In genomic region chr2:151241224-151241623, GRCh38 we compare ENCODE assay signal across 17 cellular contexts.
"Had no signal": no experiment of that assay in that cellular context is flagged by ENCODE, and none has a peak within 500 bp of the region (broad histone marks: within the 10 kb centered on the region; RNA-seq: fewer than 3 reads in every experiment).

No MANE protein-coding gene starts in this region.

- H3K27ac Mint-ChIP-seq: activated CD4-positive, alpha-beta memory T cell treated with anti-CD3 and anti-CD28 coated beads, Interleukin-2, amount 10 ng/mL, durations not matched to agents 7 days and 5 days; activated CD4-positive, alpha-beta T cell treated with anti-CD3 and anti-CD28 coated beads for 36 hours; activated T-cell treated with anti-CD3 and anti-CD28 coated beads, Interleukin-2, amount 50 U/mL, for 72 hours; nephron progenitor cell; stimulated activated naive B cell treated with anti-CD40 and anti-IgM and Interleukin-4, amounts not matched to agents 10 μg/mL and 1 μg/mL and 100 μg/mL, for 72 hours had no signal

- H3K27me3 ChIP-seq: heart left ventricle, right lobe of liver, transverse colon had no signal

- H3K9me3 ChIP-seq: psoas muscle, right lobe of liver, transverse colon had no signal

- H3K36me3 ChIP-seq: heart left ventricle, left ventricle myocardium inferior, right lobe of liver, transverse colon, WERI-Rb-1 had no signal

- H3K4me1 ChIP-seq: psoas muscle, right lobe of liver had no signal

- H3K4me3 ChIP-seq: heart left ventricle, left ventricle myocardium inferior, psoas muscle, right lobe of liver, transverse colon had no signal

- H3K4me1 Mint-ChIP-seq: activated CD4-positive, alpha-beta memory T cell treated with anti-CD3 and anti-CD28 coated beads, Interleukin-2, amount 10 ng/mL, durations not matched to agents 7 days and 5 days; stimulated activated naive B cell treated with anti-CD40 and anti-IgM and Interleukin-4, amounts not matched to agents 10 μg/mL and 1 μg/mL and 100 μg/mL, for 72 hours had no signal

- DNase-seq: activated CD4-positive, alpha-beta memory T cell treated with anti-CD3 and anti-CD28 coated beads, Interleukin-2, amount 10 ng/mL, durations not matched to agents 7 days and 5 days; activated CD4-positive, alpha-beta T cell treated with anti-CD3 and anti-CD28 coated beads for 36 hours; activated CD8-positive, alpha-beta memory T cell treated with anti-CD3 and anti-CD28 coated beads, Interleukin-2, amount 50 U/mL, for 4 hours; activated T-cell treated with anti-CD3 and anti-CD28 coated beads, Interleukin-2, amount 50 U/mL, for 72 hours; caudate nucleus; cortex of kidney; effector memory CD4-positive, alpha-beta T cell; heart left ventricle; left ventricle myocardium inferior; nephron progenitor cell; psoas muscle; right lobe of liver; stimulated activated CD4-positive, alpha-beta T cell treated with anti-CD3 and anti-CD28 coated beads, Interleukin-2, amount 100 ng/mL, for 24 hours; stimulated activated naive B cell treated with anti-CD40 and anti-IgM and Interleukin-4, amounts not matched to agents 10 μg/mL and 1 μg/mL and 100 μg/mL, for 72 hours; substantia nigra; transverse colon; WERI-Rb-1 had no signal

- H3K27me3 Mint-ChIP-seq: activated CD4-positive, alpha-beta T cell treated with anti-CD3 and anti-CD28 coated beads for 36 hours had no signal

- ATAC-seq: activated CD4-positive, alpha-beta T cell treated with anti-CD3 and anti-CD28 coated beads for 36 hours; activated T-cell treated with anti-CD3 and anti-CD28 coated beads, Interleukin-2, amount 50 U/mL, for 72 hours; heart left ventricle; psoas muscle; right lobe of liver; stimulated activated naive B cell treated with anti-CD40 and anti-IgM and Interleukin-4, amounts not matched to agents 10 μg/mL and 1 μg/mL and 100 μg/mL, for 72 hours had no signal

- H3K4me3 Mint-ChIP-seq: activated CD4-positive, alpha-beta memory T cell treated with anti-CD3 and anti-CD28 coated beads, Interleukin-2, amount 10 ng/mL, durations not matched to agents 7 days and 5 days; activated CD4-positive, alpha-beta T cell treated with anti-CD3 and anti-CD28 coated beads for 36 hours; activated T-cell treated with anti-CD3 and anti-CD28 coated beads, Interleukin-2, amount 50 U/mL, for 72 hours; nephron progenitor cell; stimulated activated naive B cell treated with anti-CD40 and anti-IgM and Interleukin-4, amounts not matched to agents 10 μg/mL and 1 μg/mL and 100 μg/mL, for 72 hours had no signal

- H3K27ac ChIP-seq: heart left ventricle, left ventricle myocardium inferior, psoas muscle, right lobe of liver, transverse colon, WERI-Rb-1 had no signal
